16 cellular contexts compared by ENCODE assay signal in genomic region chr3:66539466-66539989, GRCh38. TPM values are rescaled to one million over a fixed set of nuclear protein-coding genes. Genes with fewer than 3 reads are reported as not detected.
A peak's percentile ranks its signal among the peaks of the same experiment; 100 is the strongest.
DNase-seq lines count a peak whose midpoint lies in the region.
"Had no signal": no experiment of that assay in that cellular context is flagged by ENCODE, and none has a peak within 500 bp of the region (broad histone marks: within the 10 kb centered on the region; RNA-seq: fewer than 3 reads in every experiment).

No MANE protein-coding gene starts in this region.

- H3K18ac ChIP-seq in neuronal stem cell (ENCODE audit: low read length): no peak overlapping the region

- H2BK15ac ChIP-seq in neuronal stem cell (ENCODE audit: low read length): no peak overlapping the region

- H3K79me2 ChIP-seq in GM23248 (ENCODE audit: insufficient read depth): no peaks in the 10 kb centered on the region

- H2BK12ac ChIP-seq in neuronal stem cell (ENCODE audit: low read length): no peak overlapping the region

- in situ Hi-C loops in GM23248 (cut with MboI): no loop called here

- no peak overlapping the region for H3K27ac ChIP-seq in BLaER1 treated with 17β-estradiol and CSF1 and Interleukin-3, amounts not matched to agents 10 nM and 100 nM
- H3K27ac ChIP-seq in SJCRH30 (no peak overlapping the region), neuronal stem cell (replicated peaks; ENCODE audit: low read length) (no peak overlapping the region), GM23248 (no peak overlapping the region)

- no CpG with 5 or more reads among the region's 3 CpGs for WGBS in neuronal stem cell (ENCODE audit: extremely low coverage in 2 of 2, insufficient read length in 2 of 2, insufficient replicate concordance in 1 of 2), 2 donors
- WGBS in GM23248 (ENCODE audit: low coverage in 1 of 2, low lambda C conversion rate in 2 of 2, missing lambda C conversion rate in 2 of 2), 2 experiments: 79 to 95% methylated on average over 3 of the region's 3 CpGs

- H3K4me2 ChIP-seq in BLaER1 treated with 17β-estradiol and CSF1 and Interleukin-3, amounts not matched to agents 10 nM and 100 nM: peak overlapping the region in 6 of 11 experiments; percentile 9 to 31 (median 22); a peak in 7 of 22 replicates
- H3K4me2 ChIP-seq in neuronal stem cell (ENCODE audit: insufficient read depth, low read length, poor library complexity, severe bottlenecking): no peak overlapping the region
- no peak overlapping the region for H3K4me2 ChIP-seq in GM23248 (ENCODE audit: unreplicated experiment)
- H3K4me2 ChIP-seq: GM23338 had no signal

- H4K8ac ChIP-seq in neuronal stem cell (ENCODE audit: low read depth, low read length): no peak overlapping the region

- H2BK120ac ChIP-seq in neuronal stem cell (ENCODE audit: low read depth, low read length): no peak overlapping the region

- no peak overlapping the region for H2AK5ac ChIP-seq in neuronal stem cell (ENCODE audit: low read depth, low read length)

- H4K91ac ChIP-seq in neuronal stem cell (ENCODE audit: low read depth, low read length, poor library complexity): no peak overlapping the region

- H2AFZ ChIP-seq in neuronal stem cell (ENCODE audit: low read length) (no peak overlapping the region), GM23248 (no peak overlapping the region)
- H2AFZ ChIP-seq: GM23338 had no signal

- H3K36me3 ChIP-seq in BLaER1 treated with 17β-estradiol and CSF1 and Interleukin-3, amounts not matched to agents 10 nM and 100 nM: no peaks in the 10 kb centered on the region
- H3K36me3 ChIP-seq in SJCRH30 (no peaks in the 10 kb centered on the region), neuronal stem cell (replicated peaks in 1 of 2; ENCODE audit: control insufficient read depth in 2 of 2, insufficient read depth in 2 of 2, low read length in 2 of 2) (no peaks in the 10 kb centered on the region), GM23248 (ENCODE audit: low read depth) (no peaks in the 10 kb centered on the region)

- H3K9ac ChIP-seq in BLaER1 treated with 17β-estradiol and CSF1 and Interleukin-3, amounts not matched to agents 10 nM and 100 nM: no peak overlapping the region
- H3K9ac ChIP-seq in neuronal stem cell (ENCODE audit: low read depth, low read length, poor library complexity): no peak overlapping the region
- no peak overlapping the region for H3K9ac ChIP-seq in GM23248

- H2BK5ac ChIP-seq in neuronal stem cell (ENCODE audit: low read length): no peak overlapping the region

- peaks cover 0 to 11% (median 2%) of the 10 kb centered on the region in 10 experiments; a peak in 6 of 20 replicates for H3K4me1 ChIP-seq in BLaER1 treated with 17β-estradiol and CSF1 and Interleukin-3, amounts not matched to agents 10 nM and 100 nM
- H3K4me1 ChIP-seq in SJCRH30: no peaks in the 10 kb centered on the region
- peaks cover 3% of the 10 kb centered on the region in 2 donors for H3K4me1 ChIP-seq in neuronal stem cell (ENCODE audit: control insufficient read depth in 2 of 2, insufficient read depth in 1 of 2, low read depth in 1 of 2, low read length in 2 of 2)
- H3K4me1 ChIP-seq in GM23248 (ENCODE audit: insufficient read depth): no peaks in the 10 kb centered on the region

- H4K20me1 ChIP-seq in BLaER1 treated with 17β-estradiol and CSF1 and Interleukin-3, amounts not matched to agents 10 nM and 100 nM: no peaks in the 10 kb centered on the region
- no peaks in the 10 kb centered on the region; the same call in 1 of the 2 replicates for H4K20me1 ChIP-seq in GM23248 (ENCODE audit: insufficient read depth)

- H3K9me2 ChIP-seq in GM23248 (ENCODE audit: insufficient read depth): no peaks in the 10 kb centered on the region

- peaks cover 3 to 21% (median 11%) of the 10 kb centered on the region in 11 experiments; a peak in 21 of 22 replicates for H3K9me3 ChIP-seq in BLaER1 treated with 17β-estradiol and CSF1 and Interleukin-3, amounts not matched to agents 10 nM and 100 nM (replicated peaks in 1 of 11)
- H3K9me3 ChIP-seq in SJCRH30 (replicated peaks) (no peaks in the 10 kb centered on the region), neuronal stem cell (replicated peaks in 1 of 2; ENCODE audit: control insufficient read depth in 2 of 2, insufficient read depth in 1 of 2, low read depth in 1 of 2, low read length in 2 of 2) (no peaks in the 10 kb centered on the region), GM23248 (ENCODE audit: low read depth) (no peaks in the 10 kb centered on the region)

- DNase-seq in SJCRH30: peak; percentile 4 to 17
- DNase-seq in left kidney (ENCODE audit: low read depth, low spot score): peak; percentile 9
- DNase-seq in neuronal stem cell (ENCODE audit: low spot score): no peak
- no peak for DNase-seq in HK-2 (ENCODE audit: unreplicated experiment)
- DNase-seq in NCI-H2227 (lab: John Stamatoyannopoulos, UW; ENCODE audit: unreplicated experiment): no peak
- no peak for DNase-seq in GM23248
- DNase-seq: ACHN; AML-193; CD4-positive, alpha-beta memory T cell; DMS153; DMS79; GDM1; HCEC 1CT; HFFc6 had no signal

- no peak overlapping the region for H3K4me3 ChIP-seq in BLaER1 treated with 17β-estradiol and CSF1 and Interleukin-3, amounts not matched to agents 10 nM and 100 nM
- H3K4me3 ChIP-seq in SJCRH30: no peak overlapping the region
- no peak overlapping the region for H3K4me3 ChIP-seq in neuronal stem cell (ENCODE audit: low read length in 2 of 2)
- no peak overlapping the region for H3K4me3 ChIP-seq in GM23248
- H3K4me3 ChIP-seq: GM23338 had no signal

- no peak overlapping the region for H3K23ac ChIP-seq in neuronal stem cell (ENCODE audit: low read depth, low read length, poor library complexity)

- H3K27me3 ChIP-seq in BLaER1 treated with 17β-estradiol and CSF1 and Interleukin-3, amounts not matched to agents 10 nM and 100 nM: no peaks in the 10 kb centered on the region
- H3K27me3 ChIP-seq in SJCRH30: no peaks in the 10 kb centered on the region
- H3K27me3 ChIP-seq in neuronal stem cell (ENCODE audit: control insufficient read depth in 3 of 3, insufficient read depth in 3 of 3, low read depth in 1 of 3, low read length in 3 of 3): no peaks in the 10 kb centered on the region
- no peaks in the 10 kb centered on the region for H3K27me3 ChIP-seq in GM23248 (replicated peaks; ENCODE audit: insufficient read depth)

- H3F3A ChIP-seq in GM23248 (ENCODE audit: insufficient read depth): no peaks in the 10 kb centered on the region

- H3K4ac ChIP-seq in neuronal stem cell (ENCODE audit: low read length): peak overlapping the region; percentile 76

- no peaks in the 10 kb centered on the region for H3K79me1 ChIP-seq in neuronal stem cell (ENCODE audit: low read depth, low read length)

- H3K14ac ChIP-seq in neuronal stem cell (ENCODE audit: low read length): no peak overlapping the region

RNA-seq across cellular contexts. Expression of gene LRIG1, which starts 38.7 kb away (rescaled TPM):
- 16.9 and 17.4 TPM in 2 replicates for total RNA-seq in SJCRH30 (2014; rRNA removed; shearing (Covaris generic))
- polyA plus RNA-seq in neuronal stem cell (2013, experiment 1 of 2): 183 TPM
- polyA plus RNA-seq in neuronal stem cell (2013, experiment 2 of 2): 174 TPM
- total RNA-seq in GM23248 (2014; rRNA removed; shearing (Covaris generic)): 6.5 and 10.0 TPM in 2 replicates
- polyA plus RNA-seq in GM23248 (2016; fragmentation: Nextera tagmentation; extraction: Ambion mirVana): 2.8 and 3.1 TPM in 2 replicates

Comparison
In these comparisons a context has a peak if more than half of its experiments do, and no peak if none do; other contexts are left out.
1. H3K4me2 ChIP-seq: peak in BLaER1 treated with 17β-estradiol and CSF1 and Interleukin-3, amounts not matched to agents 10 nM and 100 nM (6 of 11); none in neuronal stem cell (single experiment) and GM23248 (single experiment).
2. DNase-seq: peak in SJCRH30 (2 of 2) and left kidney (single experiment); none in neuronal stem cell (single experiment), HK-2 (single experiment), NCI-H2227 (single experiment) and GM23248 (single experiment).